9 cellular contexts compared by ENCODE assay signal in genomic region chr10:19811517-19811916, GRCh38. TPM values are rescaled to one million over a fixed set of nuclear protein-coding genes. Genes with fewer than 3 reads are reported as not detected.
A peak's percentile ranks its signal among the peaks of the same experiment; 100 is the strongest.
DNase-seq lines count a peak whose midpoint lies in the region; ATAC-seq and TF ChIP-seq lines count a peak whose summit lies in the region.
"Had no signal": no experiment of that assay in that cellular context is flagged by ENCODE, and none has a peak within 500 bp of the region (broad histone marks: within the 10 kb centered on the region; RNA-seq: fewer than 3 reads in every experiment).

No MANE protein-coding gene starts in this region.

- ATAC-seq in HG02981 (IDR thresholded peaks at IDR 0.05; ENCODE audit: unreplicated experiment) = no peak
- ATAC-seq in HG02973 (IDR thresholded peaks at IDR 0.05; ENCODE audit: unreplicated experiment) = no peak
- ATAC-seq: activated CD8-positive, alpha-beta T cell treated with anti-CD3 and anti-CD28 coated beads, Interleukin-2, amount 10 ng/mL, durations not matched to agents 7 days and 5 days had no signal

- peak; percentile 1 for DNase-seq in DMS 273 (lab: John Stamatoyannopoulos, UW; ENCODE audit: unreplicated experiment)
- no peak for DNase-seq in DMS 273 treated with DMSO at 0.1 percent for 48 hours (lab: John Stamatoyannopoulos, UW)
- DNase-seq in astrocyte of the cerebellum (ENCODE audit: low read depth) = peak; percentile 29
- peak; percentile 60 for DNase-seq in iris pigment epithelial cell (ENCODE audit: low read depth)
- DNase-seq in thyroid gland = peak; percentile 44 to 52
- DNase-seq in erythroblast (lab: John Stamatoyannopoulos, UW) = no peak
- DNase-seq: activated CD8-positive, alpha-beta T cell treated with anti-CD3 and anti-CD28 coated beads, Interleukin-2, amount 10 ng/mL, durations not matched to agents 7 days and 5 days had no signal

- in situ Hi-C loops in astrocyte of the cerebellum (cut with HindIII; ENCODE audit: low sequenced_read_pairs) = no loop called here

- no peak overlapping the region for H3K4me3 ChIP-seq in astrocyte of the cerebellum (ENCODE audit: low read depth, low read length)
- no peak overlapping the region for H3K4me3 ChIP-seq in thyroid gland (replicated peaks in 1 of 3)

- no peaks in the 10 kb centered on the region for H3K4me1 ChIP-seq in thyroid gland

- 50 to 74% methylated on average over 1 of the region's 1 CpG for WGBS in thyroid gland, 2 donors

- intact Hi-C loops in thyroid gland (cut with DNase I) = no loop called here

- TF ChIP-seq POLR2A in thyroid gland (IDR thresholded peaks at IDR 0.05) = no peak
- TF ChIP-seq POLR2A in erythroblast (IDR thresholded peaks at IDR 0.05; ENCODE audit: low read length) = no peak

- peak; percentile 77 for TF ChIP-seq CTCF in astrocyte of the cerebellum (IDR thresholded peaks at IDR 0.05; ENCODE audit: low read depth, low read length, missing control alignments)
- TF ChIP-seq CTCF in thyroid gland (IDR thresholded peaks at IDR 0.05) = peak in 5 of 6 experiments; percentile 27 to 60 (median 50)

- H3K36me3 ChIP-seq in thyroid gland = no peaks in the 10 kb centered on the region

- no peaks in the 10 kb centered on the region for H3K9me3 ChIP-seq in thyroid gland

- no peaks in the 10 kb centered on the region for H3K27me3 ChIP-seq in thyroid gland

- H3K27ac ChIP-seq in thyroid gland = no peak overlapping the region

RNA-seq across cellular contexts. Expression of gene PLXDC2, which starts 4.7 kb away (rescaled TPM):
- 10 to 100 TPM; 44.6 to 91.0 (median 47.6) TPM for total RNA-seq in thyroid gland

Comparison
In these comparisons a context has a peak if more than half of its experiments do, and no peak if none do; other contexts are left out.
1. DNase-seq: peak in DMS 273 (single experiment), astrocyte of the cerebellum (single experiment), iris pigment epithelial cell (single experiment) and thyroid gland (2 of 2); none in DMS 273 treated with DMSO at 0.1 percent for 48 hours (single experiment) and erythroblast (0 of 2).